In genomic region chr17:46782250-46782953, GRCh38 we compare ENCODE assay signal across 10 cellular contexts. TPM values are rescaled to one million over a fixed set of nuclear protein-coding genes. Genes with fewer than 3 reads are reported as not detected.
A peak's percentile ranks its signal among the peaks of the same experiment; 100 is the strongest.
DNase-seq lines count a peak whose midpoint lies in the region; ATAC-seq and TF ChIP-seq lines count a peak whose summit lies in the region.
"Had no signal": no experiment of that assay in that cellular context is flagged by ENCODE, and none has a peak within 500 bp of the region (broad histone marks: within the 10 kb centered on the region; RNA-seq: fewer than 3 reads in every experiment).

No MANE protein-coding gene starts in this region.

- DNase-seq in NCI-H146 (lab: John Stamatoyannopoulos, UW) (peak; percentile 21), NCI-H146 treated with DMSO at 0.1 percent for 48 hours (lab: John Stamatoyannopoulos, UW; ENCODE audit: unreplicated experiment) (no peak), M059J (ENCODE audit: low read depth) (peak; percentile 64), breast epithelium (ENCODE audit: low spot score in 2 of 2) (no peak), naive B cell (peak; percentile 19), NCI-H748 (lab: John Stamatoyannopoulos, UW; ENCODE audit: unreplicated experiment) (no peak)

- no peak for TF ChIP-seq POLR2A in breast epithelium (IDR thresholded peaks at IDR 0.05)

- H3K27me3 Mint-ChIP-seq in naive B cell = peaks cover 0 to 29% (median 4%) of the 10 kb centered on the region in 3 donors

- no peaks in the 10 kb centered on the region for H3K36me3 ChIP-seq in breast epithelium

- TF ChIP-seq CTCF in breast epithelium (IDR thresholded peaks at IDR 0.05) = peak in 2 of 3 donors; percentile 49 to 74

- H3K27ac Mint-ChIP-seq in naive B cell = peak overlapping the region in 2 of 6 donors; percentile 27 to 60
- H3K27ac Mint-ChIP-seq: CD4-positive, CD25-positive, alpha-beta regulatory T cell had no signal

- intact Hi-C loops in breast epithelium (cut with DNase I; ENCODE audit: low total_unique reads) = no loop called here

- H3K27ac ChIP-seq in breast epithelium = no peak overlapping the region

- H3K36me3 Mint-ChIP-seq in naive B cell = no peaks in the 10 kb centered on the region
- H3K36me3 Mint-ChIP-seq: CD4-positive, CD25-positive, alpha-beta regulatory T cell had no signal

- ATAC-seq in naive B cell (ENCODE audit: low read depth in 2 of 2) = peak; percentile 77 to 78
- ATAC-seq in GM18873 (IDR thresholded peaks at IDR 0.05; ENCODE audit: low FRiP score, unreplicated experiment) = no peak
- no peak for ATAC-seq in GM21717 (IDR thresholded peaks at IDR 0.05; ENCODE audit: unreplicated experiment)

- no peaks in the 10 kb centered on the region for H3K9me3 ChIP-seq in breast epithelium

- H3K9me3 Mint-ChIP-seq in naive B cell = no peaks in the 10 kb centered on the region

- H3K4me1 Mint-ChIP-seq in naive B cell = peaks cover 9 to 25% (median 12%) of the 10 kb centered on the region in 3 donors
- H3K4me1 Mint-ChIP-seq: CD4-positive, CD25-positive, alpha-beta regulatory T cell had no signal

- no peaks in the 10 kb centered on the region for H3K4me1 ChIP-seq in breast epithelium

- H3K4me3 Mint-ChIP-seq in naive B cell = no peak overlapping the region
- H3K4me3 Mint-ChIP-seq: CD4-positive, CD25-positive, alpha-beta regulatory T cell had no signal

- H3K27me3 ChIP-seq in breast epithelium = no peaks in the 10 kb centered on the region

- H3K4me3 ChIP-seq in breast epithelium = no peak overlapping the region
- H3K4me3 ChIP-seq: skin epidermis had no signal

RNA-seq across cellular contexts. Expression of gene WNT3, which starts 36.1 kb away (rescaled TPM):
- total RNA-seq in M059J (2014; rRNA removed; shearing (Covaris generic)) = 5.0 and 5.3 TPM in 2 replicates
- total RNA-seq in breast epithelium = 1 to 10 TPM in 2 of 3 donors, under 1 TPM in 1; 0.48 to 2.9 (median 1.6) TPM
- polyA plus RNA-seq in naive B cell (ENCODE audit: low read depth in 6 of 6) = under 1 TPM in 4 of 6 donors, not detected in 2; 0.06 to 0.73 (median 0.17) TPM
- total RNA-seq: CD4-positive, CD25-positive, alpha-beta regulatory T cell had no signal
- polyA plus RNA-seq: CD4-positive, CD25-positive, alpha-beta regulatory T cell had no signal

Comparison
In these comparisons a context has a peak if more than half of its experiments do, and no peak if none do; other contexts are left out.
1. DNase-seq: peak in NCI-H146 (single experiment), M059J (single experiment) and naive B cell (single experiment); none in NCI-H146 treated with DMSO at 0.1 percent for 48 hours (single experiment), breast epithelium (0 of 2) and NCI-H748 (single experiment).
2. ATAC-seq: peak in naive B cell (2 of 2); none in GM18873 (single experiment) and GM21717 (single experiment).